In the genomic region with DNA sequence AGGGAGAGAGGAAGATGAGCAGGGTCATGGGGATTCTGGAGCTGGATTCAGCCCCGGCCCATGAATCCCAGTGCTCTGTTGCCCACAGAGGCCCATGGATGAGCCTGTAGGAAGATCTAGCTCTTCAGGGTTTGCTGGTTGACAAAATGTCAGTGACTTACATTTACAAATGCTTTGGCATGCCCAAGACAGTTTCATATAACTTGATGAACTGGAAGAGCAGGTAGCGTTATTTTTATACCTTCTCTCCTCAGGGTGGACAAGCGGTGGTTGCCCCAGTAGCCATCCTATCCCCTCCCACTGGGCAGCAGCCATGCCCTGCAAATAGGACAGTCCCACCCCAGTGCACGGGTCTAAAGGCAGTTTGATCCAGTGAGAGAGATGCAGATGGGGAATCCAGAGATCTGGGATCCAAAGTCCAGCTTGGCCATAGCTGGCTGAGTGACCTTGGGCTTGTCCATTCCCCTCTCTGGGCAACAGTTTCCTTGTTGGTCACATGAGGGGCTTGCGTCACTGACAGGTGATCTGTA, we compare ENCODE assay signal across 23 cellular contexts. TPM values are rescaled to one million over a fixed set of nuclear protein-coding genes. Genes with fewer than 3 reads are reported as not detected.
"Had no signal": no experiment of that assay in that cellular context is flagged by ENCODE, and none has a peak within 500 bp of the region (broad histone marks: within the 10 kb centered on the region; RNA-seq: fewer than 3 reads in every experiment).

No MANE protein-coding gene starts in this region.

- H3K27ac ChIP-seq: colonic mucosa, esophagus muscularis mucosa, gastroesophageal sphincter, heart left ventricle, neural progenitor cell, right lobe of liver had no signal

- ATAC-seq: activated CD4-positive, alpha-beta T cell treated with anti-CD3 and anti-CD28 coated beads for 36 hours; gastroesophageal sphincter; heart left ventricle; naive thymus-derived CD4-positive, alpha-beta T cell; right lobe of liver; T-helper 17 cell; WTC11 had no signal

- H3K4me1 ChIP-seq: colonic mucosa, esophagus muscularis mucosa, gastroesophageal sphincter, heart left ventricle, right lobe of liver had no signal

- H3K27me3 ChIP-seq: colonic mucosa, gastroesophageal sphincter, neural progenitor cell, right lobe of liver had no signal

- H3K9ac ChIP-seq: neural progenitor cell had no signal

- DNase-seq: activated CD4-positive, alpha-beta T cell treated with anti-CD3 and anti-CD28 coated beads for 36 hours; activated CD4-positive, alpha-beta T cell treated with anti-CD3 and anti-CD28 coated beads, Interleukin-2, amount 50 U/mL, for 48 hours; activated naive CD4-positive, alpha-beta T cell; activated naive CD8-positive, alpha-beta T cell treated with anti-CD3 and anti-CD28 coated beads, Interleukin-2, amount 10 ng/mL, durations not matched to agents 7 days and 5 days; anterior cingulate cortex; central memory CD4-positive, alpha-beta T cell; colonic mucosa; effector CD4-positive, alpha-beta T cell; heart left ventricle; immature natural killer cell; naive thymus-derived CD4-positive, alpha-beta T cell; stimulated activated naive CD4-positive, alpha-beta T cell; T-helper 17 cell had no signal

- H3K4me2 ChIP-seq: neural progenitor cell had no signal

- H3K4me3 ChIP-seq: colonic mucosa, esophagus muscularis mucosa, gastroesophageal sphincter, heart left ventricle, neural progenitor cell, right lobe of liver had no signal

- H2AFZ ChIP-seq: neural progenitor cell had no signal

- H3K9me3 ChIP-seq: colonic mucosa, esophagus muscularis mucosa, gastroesophageal sphincter, right lobe of liver had no signal

- H3K36me3 ChIP-seq: colonic mucosa, esophagus muscularis mucosa, gastroesophageal sphincter, heart left ventricle, neural progenitor cell, right lobe of liver had no signal

RNA-seq across cellular contexts. Expression of gene KCNK3, which starts 21.5 kb away (rescaled TPM):
- total RNA-seq: activated CD4-positive, alpha-beta T cell treated with anti-CD3 and anti-CD28 coated beads for 36 hours; activated naive CD8-positive, alpha-beta T cell treated with anti-CD3 and anti-CD28 coated beads, Interleukin-2, amount 10 ng/mL, durations not matched to agents 7 days and 5 days; naive thymus-derived CD4-positive, alpha-beta T cell; T-helper 17 cell had no signal
- polyA plus RNA-seq: immature natural killer cell; naive thymus-derived CD4-positive, alpha-beta T cell had no signal

RNA-seq across cellular contexts. Expression of gene CIB4, which starts 29.8 kb away (rescaled TPM):
- total RNA-seq: activated CD4-positive, alpha-beta T cell treated with anti-CD3 and anti-CD28 coated beads for 36 hours; activated naive CD8-positive, alpha-beta T cell treated with anti-CD3 and anti-CD28 coated beads, Interleukin-2, amount 10 ng/mL, durations not matched to agents 7 days and 5 days; colonic mucosa; esophagus muscularis mucosa; gastroesophageal sphincter; heart left ventricle; liver; mucosa of gallbladder; naive thymus-derived CD4-positive, alpha-beta T cell; osteocyte; right lobe of liver; T-helper 17 cell; urinary bladder; WTC11 had no signal
- polyA plus RNA-seq: heart left ventricle; immature natural killer cell; liver; naive thymus-derived CD4-positive, alpha-beta T cell; thymus; urinary bladder had no signal
